28 cellular contexts compared by ENCODE assay signal in genomic region chr7:664402-664775, GRCh38.
A peak's percentile ranks its signal among the peaks of the same experiment; 100 is the strongest.
DNase-seq lines count a peak whose midpoint lies in the region; ATAC-seq and TF ChIP-seq lines count a peak whose summit lies in the region.
"Had no signal": no experiment of that assay in that cellular context is flagged by ENCODE, and none has a peak within 500 bp of the region (broad histone marks: within the 10 kb centered on the region; RNA-seq: fewer than 3 reads in every experiment).

No MANE protein-coding gene starts in this region.

- peak overlapping the region; percentile 19 for H4K8ac ChIP-seq in neuronal stem cell (ENCODE audit: low read depth, low read length)

- H3K23ac ChIP-seq in neuronal stem cell (ENCODE audit: low read depth, low read length, poor library complexity): peak overlapping the region; percentile 89

- H3K36me3 ChIP-seq in neuronal stem cell (replicated peaks in 1 of 2; ENCODE audit: control insufficient read depth in 2 of 2, insufficient read depth in 2 of 2, low read length in 2 of 2) (no peaks in the 10 kb centered on the region), transverse colon (no peaks in the 10 kb centered on the region)
- H3K36me3 ChIP-seq: ascending aorta, lower lobe of right lung, suprapubic skin had no signal

- H3K27me3 Mint-ChIP-seq in activated CD4-positive, alpha-beta T cell treated with anti-CD3 and anti-CD28 coated beads, Interleukin-2, amount 10 ng/mL, durations not matched to agents 24 days and 14 days: no peaks in the 10 kb centered on the region
- H3K27me3 Mint-ChIP-seq: activated naive CD8-positive, alpha-beta T cell treated with anti-CD3 and anti-CD28 coated beads for 36 hours; effector memory CD8-positive, alpha-beta T cell; IgD-negative memory B cell; naive thymus-derived CD8-positive, alpha-beta T cell had no signal

- TF ChIP-seq EP300 in transverse colon (IDR thresholded peaks at IDR 0.05; ENCODE audit: low read depth): no peak

- no peak for TF ChIP-seq POLR2A in transverse colon (IDR thresholded peaks at IDR 0.05)

- H3K9me3 Mint-ChIP-seq in activated CD4-positive, alpha-beta T cell treated with anti-CD3 and anti-CD28 coated beads, Interleukin-2, amount 10 ng/mL, durations not matched to agents 24 days and 14 days: peaks cover 5% of the 10 kb centered on the region
- H3K9me3 Mint-ChIP-seq: effector memory CD8-positive, alpha-beta T cell had no signal

- peaks cover 12% of the 10 kb centered on the region for H3K4me1 Mint-ChIP-seq in activated CD4-positive, alpha-beta T cell treated with anti-CD3 and anti-CD28 coated beads, Interleukin-2, amount 10 ng/mL, durations not matched to agents 24 days and 14 days
- H3K4me1 Mint-ChIP-seq: IgD-negative memory B cell had no signal

- in situ Hi-C loops in transverse colon (cut with MboI; ENCODE audit: low pct_ligation_motif_present in 1 of 4, low pct_unique_long_range_greater_than_20kb in 1 of 4, low sequenced_read_pairs in 3 of 4): no loop called here

- H3K79me1 ChIP-seq in neuronal stem cell (ENCODE audit: low read depth, low read length): peaks cover 4% of the 10 kb centered on the region

- peak overlapping the region; percentile 64 for H3K18ac ChIP-seq in neuronal stem cell (ENCODE audit: low read length)

- no peak overlapping the region for H3K27ac Mint-ChIP-seq in activated CD4-positive, alpha-beta T cell treated with anti-CD3 and anti-CD28 coated beads, Interleukin-2, amount 10 ng/mL, durations not matched to agents 24 days and 14 days
- H3K27ac Mint-ChIP-seq: activated naive CD8-positive, alpha-beta T cell treated with anti-CD3 and anti-CD28 coated beads for 36 hours; effector memory CD8-positive, alpha-beta T cell; IgD-negative memory B cell; T-helper 2 cell treated with Interferon-gamma antibody and Interleukin-4, amounts not matched to agents 5 μg/mL and 100 μg/mL, for 36 hours had no signal

- peak; percentile 11 for DNase-seq in activated CD4-positive, CD25-positive, alpha-beta regulatory T cell treated with anti-CD3 and anti-CD28 coated beads, Interleukin-2, amount 50 U/mL, for 72 hours
- DNase-seq in neuronal stem cell (ENCODE audit: low spot score): no peak
- no peak for DNase-seq in transverse colon
- no peak for DNase-seq in activated CD4-positive, alpha-beta T cell treated with anti-CD3 and anti-CD28 coated beads, Interleukin-2, amount 10 ng/mL, durations not matched to agents 24 days and 14 days
- DNase-seq in H4 (ENCODE audit: low spot score): no peak
- DNase-seq: activated CD4-positive, alpha-beta T cell treated with anti-CD3 and anti-CD28 coated beads for 4 hours; activated naive CD8-positive, alpha-beta T cell treated with anti-CD3 and anti-CD28 coated beads for 36 hours; C1 segment of cervical spinal cord; cortex of kidney; effector memory CD8-positive, alpha-beta T cell; erythroblast; lower lobe of right lung; midbrain; naive thymus-derived CD8-positive, alpha-beta T cell; NCI-H1694; NCI-H446 treated with DMSO at 0.1 percent for 48 hours; NCI-H82; stimulated activated naive CD4-positive, alpha-beta T cell had no signal

- H3K9ac ChIP-seq in neuronal stem cell (ENCODE audit: low read depth, low read length, poor library complexity): no peak overlapping the region

- H2BK12ac ChIP-seq in neuronal stem cell (ENCODE audit: low read length): peak overlapping the region; percentile 73

- no peak for TF ChIP-seq CTCF in transverse colon (IDR thresholded peaks at IDR 0.05)

- H2BK120ac ChIP-seq in neuronal stem cell (ENCODE audit: low read depth, low read length): no peak overlapping the region

- peak overlapping the region; percentile 75 for H2BK5ac ChIP-seq in neuronal stem cell (ENCODE audit: low read length)

- H3K9me3 ChIP-seq in neuronal stem cell (replicated peaks in 1 of 2; ENCODE audit: control insufficient read depth in 2 of 2, insufficient read depth in 1 of 2, low read depth in 1 of 2, low read length in 2 of 2): peaks cover 0 to 2% of the 10 kb centered on the region in 2 donors
- no peaks in the 10 kb centered on the region for H3K9me3 ChIP-seq in transverse colon
- H3K9me3 ChIP-seq: ascending aorta, lower lobe of right lung, suprapubic skin had no signal

- no peak overlapping the region for H4K91ac ChIP-seq in neuronal stem cell (ENCODE audit: low read depth, low read length, poor library complexity)

- no peak overlapping the region for H3K4me3 Mint-ChIP-seq in activated CD4-positive, alpha-beta T cell treated with anti-CD3 and anti-CD28 coated beads, Interleukin-2, amount 10 ng/mL, durations not matched to agents 24 days and 14 days
- H3K4me3 Mint-ChIP-seq: activated naive CD8-positive, alpha-beta T cell treated with anti-CD3 and anti-CD28 coated beads for 36 hours; effector memory CD8-positive, alpha-beta T cell; T-helper 2 cell treated with Interferon-gamma antibody and Interleukin-4, amounts not matched to agents 5 μg/mL and 100 μg/mL, for 36 hours had no signal

- H3K27ac ChIP-seq in cingulate gyrus (ENCODE audit: low read depth, low read length) (peak overlapping the region; percentile 47), neuronal stem cell (replicated peaks; ENCODE audit: low read length) (no peak overlapping the region), transverse colon (peak overlapping the region in 3 of 4 donors; percentile 66 to 88 (median 77))
- H3K27ac ChIP-seq: 22Rv1, suprapubic skin had no signal

- H3K36me3 Mint-ChIP-seq in activated CD4-positive, alpha-beta T cell treated with anti-CD3 and anti-CD28 coated beads, Interleukin-2, amount 10 ng/mL, durations not matched to agents 24 days and 14 days (ENCODE audit: low read depth): peaks cover 8% of the 10 kb centered on the region

- H2AFZ ChIP-seq in neuronal stem cell (ENCODE audit: low read length): no peak overlapping the region

- peaks cover 5 to 15% of the 10 kb centered on the region in 2 donors for H3K4me1 ChIP-seq in neuronal stem cell (ENCODE audit: control insufficient read depth in 2 of 2, insufficient read depth in 1 of 2, low read depth in 1 of 2, low read length in 2 of 2)
- peaks cover 7 to 35% (median 19%) of the 10 kb centered on the region in 4 donors for H3K4me1 ChIP-seq in transverse colon

- WGBS in neuronal stem cell (ENCODE audit: extremely low coverage in 2 of 2, insufficient read length in 2 of 2, insufficient replicate concordance in 1 of 2), 2 donors: no CpG with 5 or more reads among the region's 7 CpGs
- WGBS in transverse colon (ENCODE audit: low coverage in 1 of 2), 2 donors: 89% methylated on average over 7 of the region's 7 CpGs; no CpG with 5 or more reads in 1 of the 2 donors

- H2AK5ac ChIP-seq in neuronal stem cell (ENCODE audit: low read depth, low read length): no peak overlapping the region

- no peak overlapping the region for H3K4me2 ChIP-seq in neuronal stem cell (ENCODE audit: insufficient read depth, low read length, poor library complexity, severe bottlenecking)

- H3K4ac ChIP-seq in neuronal stem cell (ENCODE audit: low read length): no peak overlapping the region

- no peaks in the 10 kb centered on the region for H3K27me3 ChIP-seq in neuronal stem cell (ENCODE audit: control insufficient read depth in 3 of 3, insufficient read depth in 3 of 3, low read depth in 1 of 3, low read length in 3 of 3)
- H3K27me3 ChIP-seq in transverse colon: no peaks in the 10 kb centered on the region
- H3K27me3 ChIP-seq: ascending aorta, suprapubic skin had no signal

- H3K14ac ChIP-seq in neuronal stem cell (ENCODE audit: low read length): no peak overlapping the region

- intact Hi-C loops in transverse colon (cut with DNase I; ENCODE audit: low total_unique reads): no loop called here
- intact Hi-C loops in activated CD4-positive, alpha-beta T cell treated with anti-CD3 and anti-CD28 coated beads, Interleukin-2, amount 10 ng/mL, durations not matched to agents 24 days and 14 days (cut with micrococcal nuclease): no loop called here

- no peak overlapping the region for H3K4me3 ChIP-seq in neuronal stem cell (ENCODE audit: low read length in 2 of 2)
- H3K4me3 ChIP-seq in transverse colon: no peak overlapping the region
- H3K4me3 ChIP-seq: ascending aorta, GM12878, lower lobe of right lung, skin epidermis, suprapubic skin had no signal

- no peak overlapping the region for H2BK15ac ChIP-seq in neuronal stem cell (ENCODE audit: low read length)

- no peak for ATAC-seq in activated CD4-positive, CD25-positive, alpha-beta regulatory T cell treated with anti-CD3 and anti-CD28 coated beads, Interleukin-2, amount 50 U/mL, for 24 hours
- ATAC-seq in GM21526 (IDR thresholded peaks at IDR 0.05; ENCODE audit: low FRiP score, unreplicated experiment): no peak
- ATAC-seq: effector memory CD8-positive, alpha-beta T cell; GM12878; naive thymus-derived CD8-positive, alpha-beta T cell had no signal
